In the genomic region with DNA sequence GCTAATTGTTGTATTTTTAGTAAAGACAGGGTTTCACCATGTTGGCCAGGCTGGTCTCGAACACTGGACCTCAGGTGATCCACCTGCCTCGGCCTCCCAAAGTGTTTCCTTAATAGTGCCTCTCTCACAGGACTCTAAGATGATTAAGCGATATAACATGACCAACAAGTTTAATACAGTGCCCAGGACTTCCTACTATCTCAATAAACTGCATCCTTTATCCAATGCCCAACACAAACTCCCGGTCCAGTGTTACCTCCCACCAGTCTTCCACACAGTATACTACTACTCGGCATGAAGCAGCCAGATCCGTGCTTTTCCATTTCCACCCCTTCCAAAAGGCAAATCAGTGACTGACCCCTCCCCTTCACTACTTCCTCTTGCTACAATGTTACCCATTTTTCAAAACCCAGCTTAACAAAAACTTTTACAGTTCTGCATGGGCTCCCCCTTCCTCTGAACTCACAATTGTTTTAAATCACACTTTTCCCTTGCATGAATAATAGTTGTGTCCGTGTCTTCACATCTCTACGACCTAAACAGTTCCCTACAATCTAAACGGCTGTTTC, we compare ENCODE assay signal across 8 cellular contexts. TPM values are rescaled to one million over a fixed set of nuclear protein-coding genes. Genes with fewer than 3 reads are reported as not detected.
A peak's percentile ranks its signal among the peaks of the same experiment; 100 is the strongest.
DNase-seq lines count a peak whose midpoint lies in the region; ATAC-seq, FAIRE-seq and TF ChIP-seq lines count a peak whose summit lies in the region.

No MANE protein-coding gene starts in this region.

- peak overlapping the region; percentile 71 to 92 (median 78) for H3K4me3 ChIP-seq in BLaER1 treated with 17β-estradiol and CSF1 and Interleukin-3, amounts not matched to agents 10 nM and 100 nM
- H3K4me3 ChIP-seq in Loucy (ENCODE audit: low read length, poor library complexity, severe bottlenecking): peak overlapping the region; percentile 82
- peak overlapping the region; percentile 77 to 89 for H3K4me3 ChIP-seq in cardiac fibroblast (replicated peaks in 1 of 2; ENCODE audit: low read depth in 2 of 2, low read length in 2 of 2)
- H3K4me3 ChIP-seq in naive thymus-derived CD4-positive, alpha-beta T cell (ENCODE audit: low read length): peak overlapping the region; percentile 89

- peaks cover 3 to 83% (median 58%) of the 10 kb centered on the region in 11 experiments; a peak in 21 of 22 replicates for H4K20me1 ChIP-seq in BLaER1 treated with 17β-estradiol and CSF1 and Interleukin-3, amounts not matched to agents 10 nM and 100 nM
- H4K20me1 ChIP-seq in Loucy (ENCODE audit: insufficient read depth, low read length, poor library complexity, severe bottlenecking): peaks cover 6% of the 10 kb centered on the region

- H3F3A ChIP-seq in Loucy (ENCODE audit: low read depth): peaks cover 16% of the 10 kb centered on the region; the same call in 1 of the 2 replicates

- no peaks in the 10 kb centered on the region for H3K27me3 ChIP-seq in BLaER1 treated with 17β-estradiol and CSF1 and Interleukin-3, amounts not matched to agents 10 nM and 100 nM
- H3K27me3 ChIP-seq in Loucy (ENCODE audit: insufficient read depth, low read length, poor library complexity, severe bottlenecking): no peaks in the 10 kb centered on the region
- no peaks in the 10 kb centered on the region for H3K27me3 ChIP-seq in naive thymus-derived CD4-positive, alpha-beta T cell (ENCODE audit: control insufficient read depth in 2 of 2, insufficient read depth in 2 of 2, low read length in 2 of 2)

- TF ChIP-seq CTCF in Loucy (conservative IDR thresholded peaks at IDR 0.05; ENCODE audit: low read length): no peak
- no peak for TF ChIP-seq CTCF in cardiac fibroblast (IDR thresholded peaks at IDR 0.05; ENCODE audit: low read depth, low read length)

- peak overlapping the region; percentile 81 to 93 (median 86) for H3K9ac ChIP-seq in BLaER1 treated with 17β-estradiol and CSF1 and Interleukin-3, amounts not matched to agents 10 nM and 100 nM
- peak overlapping the region; percentile 74 for H3K9ac ChIP-seq in Loucy (ENCODE audit: low read depth, low read length, poor library complexity, severe bottlenecking)

- H3K36me3 ChIP-seq in BLaER1 treated with 17β-estradiol and CSF1 and Interleukin-3, amounts not matched to agents 10 nM and 100 nM: peaks cover 76 to 86% (median 82%) of the 10 kb centered on the region in 11 experiments
- peaks cover 51% of the 10 kb centered on the region; the same call in 1 of the 2 replicates for H3K36me3 ChIP-seq in Loucy (ENCODE audit: insufficient read depth, low read length)
- peaks cover 10 to 51% (median 15%) of the 10 kb centered on the region in 3 experiments for H3K36me3 ChIP-seq in naive thymus-derived CD4-positive, alpha-beta T cell (ENCODE audit: control insufficient read depth in 2 of 3, insufficient read depth in 3 of 3, low read length in 3 of 3)

- H3K4me3 Mint-ChIP-seq in naive thymus-derived CD4-positive, alpha-beta T cell: peak overlapping the region; percentile 90 to 100 (median 98)

- no peak for ATAC-seq in naive thymus-derived CD4-positive, alpha-beta T cell
- ATAC-seq in HG02623 (IDR thresholded peaks at IDR 0.05; ENCODE audit: unreplicated experiment): no peak

- intact Hi-C loops in naive thymus-derived CD4-positive, alpha-beta T cell (cut with micrococcal nuclease): loop anchor here (5.0 kb wide), 2 partner anchors 210 to 260 kb away; a partner anchor contains a TSS

- peaks cover 27 to 41% (median 33%) of the 10 kb centered on the region in 10 experiments for H3K4me1 ChIP-seq in BLaER1 treated with 17β-estradiol and CSF1 and Interleukin-3, amounts not matched to agents 10 nM and 100 nM
- peaks cover 8% of the 10 kb centered on the region for H3K4me1 ChIP-seq in Loucy (ENCODE audit: insufficient read depth, low read length, poor library complexity, severe bottlenecking)
- H3K4me1 ChIP-seq in naive thymus-derived CD4-positive, alpha-beta T cell (ENCODE audit: control insufficient read depth in 2 of 2, insufficient read depth in 2 of 2, low read length in 2 of 2): peaks cover 8 to 18% of the 10 kb centered on the region in 2 donors

- no peak for FAIRE-seq in frontal cortex (lab: Jason Lieb, UNC)

- H3K9me3 ChIP-seq in BLaER1 treated with 17β-estradiol and CSF1 and Interleukin-3, amounts not matched to agents 10 nM and 100 nM (replicated peaks in 1 of 11): no peaks in the 10 kb centered on the region
- no peaks in the 10 kb centered on the region for H3K9me3 ChIP-seq in Loucy (ENCODE audit: insufficient read depth, low read depth, low read length)
- no peaks in the 10 kb centered on the region for H3K9me3 ChIP-seq in naive thymus-derived CD4-positive, alpha-beta T cell (ENCODE audit: control insufficient read depth in 2 of 3, low read length in 3 of 3)

- CTCF ChIA-PET in naive thymus-derived CD4-positive, alpha-beta T cell (lab: Charles Lee): interaction anchor here (1.0 to 1.2 kb wide), 2 partner anchors 10 to 20 kb away, joined by 3 to 4 read pairs; no protein-coding TSS in a partner anchor

- peak overlapping the region; percentile 92 to 100 (median 99) for H3K27ac Mint-ChIP-seq in naive thymus-derived CD4-positive, alpha-beta T cell

- H3K9me2 ChIP-seq in Loucy (replicated peaks; ENCODE audit: low read depth, low read length): no peaks in the 10 kb centered on the region

- H3K4me1 Mint-ChIP-seq in naive thymus-derived CD4-positive, alpha-beta T cell: peaks cover 21 to 65% (median 57%) of the 10 kb centered on the region in 7 donors

- H3K79me2 ChIP-seq in Loucy (ENCODE audit: insufficient read depth, low read length): peaks cover 40% of the 10 kb centered on the region

- H3K36me3 Mint-ChIP-seq in naive thymus-derived CD4-positive, alpha-beta T cell: peaks cover 15 to 37% (median 30%) of the 10 kb centered on the region in 5 donors

- H2AFZ ChIP-seq in Loucy (ENCODE audit: low read length): no peak overlapping the region

- DNase-seq in cardiac fibroblast (ENCODE audit: low read depth in 2 of 2): no peak
- no peak for DNase-seq in naive thymus-derived CD4-positive, alpha-beta T cell
- no peak for DNase-seq in frontal cortex (ENCODE audit: low spot score in 2 of 2)
- DNase-seq in NCI-H1105 treated with DMSO at 0.1 percent for 48 hours (lab: John Stamatoyannopoulos, UW): no peak
- DNase-seq in foreskin melanocyte: no peak

- POLR2A ChIA-PET in naive thymus-derived CD4-positive, alpha-beta T cell (lab: Charles Lee): interaction anchor here (0.5 to 3.1 kb wide), 11 partner anchors 9 to 255 kb away, joined by 3 to 19 read pairs (median 6); no protein-coding TSS in a partner anchor

- H3K27me3 Mint-ChIP-seq in naive thymus-derived CD4-positive, alpha-beta T cell: no peaks in the 10 kb centered on the region

- H3K9me3 Mint-ChIP-seq in naive thymus-derived CD4-positive, alpha-beta T cell: peaks cover 0 to 1% (median 0%) of the 10 kb centered on the region in 11 donors

- peak overlapping the region; percentile 69 to 97 (median 93) for H3K4me2 ChIP-seq in BLaER1 treated with 17β-estradiol and CSF1 and Interleukin-3, amounts not matched to agents 10 nM and 100 nM
- H3K4me2 ChIP-seq in Loucy (ENCODE audit: low read depth, low read length, poor library complexity, severe bottlenecking): peak overlapping the region; percentile 94

- peak overlapping the region; percentile 74 to 90 (median 83); a peak in 21 of 22 replicates for H3K27ac ChIP-seq in BLaER1 treated with 17β-estradiol and CSF1 and Interleukin-3, amounts not matched to agents 10 nM and 100 nM
- H3K27ac ChIP-seq in naive thymus-derived CD4-positive, alpha-beta T cell (ENCODE audit: low read depth, low read length): peak overlapping the region; percentile 94

RNA-seq across cellular contexts. Expression of a gene that starts 0.9 kb away (rescaled TPM):
- total RNA-seq in naive thymus-derived CD4-positive, alpha-beta T cell: 100 to 1,000 TPM in 1 of 5 experiments, 10 to 100 TPM in 4; 74.4 to 102 (median 87.6) TPM
- polyA plus RNA-seq in naive thymus-derived CD4-positive, alpha-beta T cell: 10 to 100 TPM; 24.2 to 53.7 TPM
- 9.4 TPM for total RNA-seq in frontal cortex

RNA-seq across cellular contexts. Expression of a gene that starts 11.4 kb away (rescaled TPM):
- total RNA-seq in naive thymus-derived CD4-positive, alpha-beta T cell: 10 to 100 TPM; 28.2 to 55.9 (median 45.9) TPM
- polyA plus RNA-seq in naive thymus-derived CD4-positive, alpha-beta T cell: 10 to 100 TPM in 1 of 2 donors, 1 to 10 TPM in 1; 5.4 to 11.4 TPM
- 4.9 TPM for total RNA-seq in frontal cortex

RNA-seq across cellular contexts. Expression of a gene that starts 32.9 kb away (rescaled TPM):
- 1,000 to 10,000 TPM in 1 of 5 experiments, 100 to 1,000 TPM in 4; 330 to 4,503 (median 379) TPM for total RNA-seq in naive thymus-derived CD4-positive, alpha-beta T cell
- polyA plus RNA-seq in naive thymus-derived CD4-positive, alpha-beta T cell: 1,000 to 10,000 TPM; 1,202 to 1,413 TPM
- 1,793 TPM for total RNA-seq in frontal cortex

RNA-seq across cellular contexts. Expression of a gene that starts 40.0 kb away (rescaled TPM):
- 100 to 1,000 TPM; 246 to 387 (median 267) TPM for total RNA-seq in naive thymus-derived CD4-positive, alpha-beta T cell
- 10 to 100 TPM; 41.8 to 91.4 TPM for polyA plus RNA-seq in naive thymus-derived CD4-positive, alpha-beta T cell
- total RNA-seq in frontal cortex: 201 TPM
